17 cellular contexts compared by ENCODE assay signal in genomic region chr18:21991081-21991534, GRCh38.
A peak's percentile ranks its signal among the peaks of the same experiment; 100 is the strongest.
DNase-seq lines count a peak whose midpoint lies in the region; ATAC-seq, FAIRE-seq and TF ChIP-seq lines count a peak whose summit lies in the region.
"Had no signal": no experiment of that assay in that cellular context is flagged by ENCODE, and none has a peak within 500 bp of the region (broad histone marks: within the 10 kb centered on the region; RNA-seq: fewer than 3 reads in every experiment).

No MANE protein-coding gene starts in this region.

- ATAC-seq in HepG2, result peak; percentile 82

- intact Hi-C loops in HepG2 (cut with micrococcal nuclease; ENCODE audit: unreplicated experiment), result loop anchor here (1.0 kb wide), 1 partner anchor 177 kb away; no protein-coding TSS in a partner anchor
- intact Hi-C loops in stomach (cut with DNase I; ENCODE audit: low total_unique reads), result no loop called here

- TF ChIP-seq EP300 in HepG2 (IDR thresholded peaks at IDR 0.05; ENCODE audit: low read depth in 2 of 2, low read length in 2 of 2) (peak in 1 of 2 experiments; percentile 51; a peak in 1 of 4 replicates), HepG2 (CRISPR knock-in tag; IDR thresholded peaks at IDR 0.05; ENCODE audit: borderline replicate concordance) (no peak), stomach (IDR thresholded peaks at IDR 0.05) (no peak)

- H3K36me3 ChIP-seq in HUES48 (ENCODE audit: control insufficient read depth, insufficient read depth, low read length) (no peaks in the 10 kb centered on the region), HepG2 (replicated peaks in 1 of 2; ENCODE audit: control insufficient read depth in 1 of 2, insufficient read depth in 2 of 2, low read length in 2 of 2) (no peaks in the 10 kb centered on the region), stomach (no peaks in the 10 kb centered on the region)
- H3K36me3 ChIP-seq: adrenal gland, ovary had no signal

- TF ChIP-seq RAD21 in HepG2 (CRISPR knock-in tag; IDR thresholded peaks at IDR 0.05), result no peak

- CTCF ChIA-PET in HepG2 (lab: Yijun Ruan, JAX; ENCODE audit: low intra/inter-chr PET ratio, low total read pairs), result no interaction called here

- in situ Hi-C loops in HepG2 (cut with HindIII; ENCODE audit: extremely low pct_ligation_motif_present, low pct_unique_long_range_greater_than_20kb), result no loop called here

- no peaks in the 10 kb centered on the region for H3K79me2 ChIP-seq in HepG2 (ENCODE audit: insufficient read depth, low read length)

- TF ChIP-seq CTCF in HepG2 (CRISPR knock-in tag; IDR thresholded peaks at IDR 0.05) (no peak), stomach (IDR thresholded peaks at IDR 0.05) (no peak)

- H3K9me3 ChIP-seq in HUES48 (ENCODE audit: control insufficient read depth, insufficient read depth, low read length), result no peaks in the 10 kb centered on the region
- H3K9me3 ChIP-seq in HepG2 (ENCODE audit: low read length), result no peaks in the 10 kb centered on the region
- no peaks in the 10 kb centered on the region for H3K9me3 ChIP-seq in stomach
- H3K9me3 ChIP-seq: adrenal gland, ovary had no signal

- DNase-seq in astrocyte of the hippocampus (ENCODE audit: low read depth, low spot score), result peak; percentile 69
- DNase-seq in HepG2 (ENCODE audit: low spot score), result peak; percentile 81
- no peak for DNase-seq in stomach
- no peak for DNase-seq in activated CD8-positive, alpha-beta memory T cell treated with anti-CD3 and anti-CD28 coated beads for 24 hours
- DNase-seq in stimulated activated CD4-positive, alpha-beta T cell treated with anti-CD3 and anti-CD28 coated beads, Interleukin-4, amount 100 ng/mL, for 1 hour, result no peak
- DNase-seq in T-helper 1 cell, result no peak
- DNase-seq: adrenal gland; COR-L47; hippocampal formation; NCI-H1436 treated with DMSO at 0.1 percent for 48 hours; NK-92 treated with Interleukin-12 subunit alpha and Interleukin-12 subunit beta, amount 100 ng/mL, for 24 hours; ovary; stimulated activated CD4-positive, alpha-beta T cell treated with anti-CD3 and anti-CD28 coated beads, Interleukin-2, amount 100 ng/mL, for 48 hours had no signal

- H3K4me3 ChIP-seq in HUES48 (ENCODE audit: low read depth, low read length) (peak overlapping the region; percentile 4; the same call in 1 of the 2 replicates), HepG2 (replicated peaks in 1 of 3; ENCODE audit: insufficient read depth in 1 of 3, low read depth in 2 of 3, low read length in 3 of 3) (no peak overlapping the region), stomach (no peak overlapping the region)
- H3K4me3 ChIP-seq: adrenal gland, ovary had no signal

- H3K4me2 ChIP-seq in HepG2 (ENCODE audit: low read depth, low read length), result no peak overlapping the region; the same call in 1 of the 2 replicates

- peak; percentile 88 for FAIRE-seq in HepG2 (lab: Jason Lieb, UNC)
- FAIRE-seq: endometrium, GM19239, HTR-8/SVneo had no signal

- 11% methylated on average over 1 of the region's 1 CpG for WGBS in HepG2 (ENCODE audit: low lambda C conversion rate)
- WGBS in stomach, 5 donors, result 9 to 33% (median 23%) methylated on average over 1 of the region's 1 CpG

- no TSS peak for BruUV-seq in HepG2 (replicated peaks; lab: Mats Ljungman, UMichigan)

- H2AFZ ChIP-seq in HepG2 (ENCODE audit: low read length), result no peak overlapping the region

- POLR2A ChIA-PET in HepG2 (lab: Yijun Ruan, JAX), result interaction anchor here (0.8 to 1.4 kb wide), 3 partner anchors 29 to 203 kb away, joined by 3 to 7 read pairs (median 4); no protein-coding TSS in a partner anchor

- H3K27me3 ChIP-seq in HUES48 (ENCODE audit: control insufficient read depth, insufficient read depth, low read length), result peaks cover 4% of the 10 kb centered on the region; the same call in 1 of the 2 replicates
- H3K27me3 ChIP-seq in HepG2 (ENCODE audit: control insufficient read depth in 1 of 2, insufficient read depth in 2 of 2, low read length in 2 of 2), result peaks cover 0 to 10% of the 10 kb centered on the region in 2 experiments; a peak in 1 of 5 replicates
- no peaks in the 10 kb centered on the region for H3K27me3 ChIP-seq in stomach
- H3K27me3 ChIP-seq: adrenal gland, ovary had no signal

- no peak overlapping the region; the same call in 1 of the 2 replicates for H3K9ac ChIP-seq in HUES48 (ENCODE audit: low read depth, low read length)
- H3K9ac ChIP-seq in HepG2 (ENCODE audit: insufficient read depth, low read depth, low read length), result no peak overlapping the region

- H4K20me1 ChIP-seq in HepG2 (ENCODE audit: insufficient read depth, low read length), result no peaks in the 10 kb centered on the region

- TF ChIP-seq POLR2A in HepG2 (IDR thresholded peaks at IDR 0.05; ENCODE audit: insufficient read depth in 1 of 2, low read depth in 2 of 2, low read length in 2 of 2) (no peak), stomach (IDR thresholded peaks at IDR 0.05) (no peak)

- peaks cover 21% of the 10 kb centered on the region for H3K4me1 ChIP-seq in HUES48 (ENCODE audit: control insufficient read depth, insufficient read depth, low read length)
- peaks cover 33% of the 10 kb centered on the region for H3K4me1 ChIP-seq in HepG2 (ENCODE audit: insufficient read depth, low read length)
- H3K4me1 ChIP-seq in stomach, result peaks cover 15 to 25% (median 20%) of the 10 kb centered on the region in 4 donors
- H3K4me1 ChIP-seq: adrenal gland had no signal

- H3K27ac ChIP-seq in HUES48 (ENCODE audit: low read depth, low read length) (peak overlapping the region; percentile 74), HepG2 (ENCODE audit: extremely low read length, insufficient read depth, low read length) (no peak overlapping the region), stomach (peak overlapping the region; percentile 3 to 51 (median 45))
- H3K27ac ChIP-seq: adrenal gland, ovary had no signal

TF ChIP-seq in HepG2, 621 proteins besides CTCF, POLR2A, EP300 and RAD21 (continues in another document):
- no peak for TF ChIP-seq ZNF124 (CRISPR knock-in tag; IDR thresholded peaks at IDR 0.05)
- TF ChIP-seq HOXA9 (CRISPR knock-in tag; IDR thresholded peaks at IDR 0.05; ENCODE audit: borderline replicate concordance), result no peak
- peak; percentile 89 for TF ChIP-seq ZNF503 (CRISPR knock-in tag; IDR thresholded peaks at IDR 0.05)
- no peak for TF ChIP-seq TFAP4 (IDR thresholded peaks at IDR 0.05; ENCODE audit: borderline replicate concordance, low read depth)
- no peak for TF ChIP-seq SOX6 (IDR thresholded peaks at IDR 0.05)
- TF ChIP-seq SOX6 (CRISPR knock-in tag; IDR thresholded peaks at IDR 0.05), result peak; percentile 97
- no peak for TF ChIP-seq ZNF329 (CRISPR knock-in tag; IDR thresholded peaks at IDR 0.05; ENCODE audit: low read depth)
- TF ChIP-seq MTA3 (CRISPR knock-in tag; IDR thresholded peaks at IDR 0.05), result no peak
- no peak for TF ChIP-seq LCORL (IDR thresholded peaks at IDR 0.05)
- TF ChIP-seq LCORL (CRISPR knock-in tag; IDR thresholded peaks at IDR 0.05), result peak; percentile 63; the same call in 1 of the 2 replicates
- no peak for TF ChIP-seq ZNF598 (CRISPR knock-in tag; IDR thresholded peaks at IDR 0.05; ENCODE audit: borderline replicate concordance)
- TF ChIP-seq ZNF788 (CRISPR knock-in tag; IDR thresholded peaks at IDR 0.05; ENCODE audit: borderline replicate concordance), result no peak
- no peak for TF ChIP-seq ZNF552 (CRISPR knock-in tag; IDR thresholded peaks at IDR 0.05; ENCODE audit: borderline replicate concordance)
- no peak for TF ChIP-seq POLR2AphosphoS5 (IDR thresholded peaks at IDR 0.05; ENCODE audit: low read depth, low read length)
- no peak for TF ChIP-seq ZNF564 (CRISPR knock-in tag; IDR thresholded peaks at IDR 0.05)
- no peak for TF ChIP-seq PPARG (CRISPR knock-in tag; conservative IDR thresholded peaks at IDR 0.05)
- 0 out of 2 replicates have a peak, but pooled peaks have one; percentile 16 for TF ChIP-seq ZNF574 (CRISPR knock-in tag; IDR thresholded peaks at IDR 0.05)
- no peak for TF ChIP-seq AHR (CRISPR knock-in tag; IDR thresholded peaks at IDR 0.05)

Comparison
In these comparisons a context has a peak if more than half of its experiments do, and no peak if none do; other contexts are left out.
1. DNase-seq: peak in astrocyte of the hippocampus (single experiment) and HepG2 (single experiment); none in stomach (single experiment), activated CD8-positive, alpha-beta memory T cell treated with anti-CD3 and anti-CD28 coated beads for 24 hours (single experiment), stimulated activated CD4-positive, alpha-beta T cell treated with anti-CD3 and anti-CD28 coated beads, Interleukin-4, amount 100 ng/mL, for 1 hour (single experiment) and T-helper 1 cell (0 of 5).